Comparison of ENCODE assay signal across 8 cellular contexts in genomic region chr4:169311643-169312365, GRCh38. TPM values are rescaled to one million over a fixed set of nuclear protein-coding genes. Genes with fewer than 3 reads are reported as not detected.
A peak's percentile ranks its signal among the peaks of the same experiment; 100 is the strongest.
DNase-seq lines count a peak whose midpoint lies in the region; ATAC-seq and TF ChIP-seq lines count a peak whose summit lies in the region.

No MANE protein-coding gene starts in this region.

- peak overlapping the region; percentile 99 for H2AFZ ChIP-seq in neural progenitor cell (replicated peaks)

- H3K36me3 Mint-ChIP-seq in Caco-2 (ENCODE audit: insufficient read depth, unreplicated experiment) (no peaks in the 10 kb centered on the region), neural progenitor cell (no peaks in the 10 kb centered on the region)

- H3K4me2 ChIP-seq in neural progenitor cell, result no peak overlapping the region

- H3K4me3 Mint-ChIP-seq in Caco-2 (ENCODE audit: unreplicated experiment) (no peak overlapping the region), neural progenitor cell (no peak overlapping the region)

- H3K36me3 ChIP-seq in Caco-2 (ENCODE audit: control insufficient read depth, insufficient read depth, low read length) (no peaks in the 10 kb centered on the region), neural progenitor cell (no peaks in the 10 kb centered on the region)

- no peaks in the 10 kb centered on the region for H3K79me2 ChIP-seq in neural progenitor cell (ENCODE audit: low read depth)

- H3K27me3 Mint-ChIP-seq in Caco-2 (ENCODE audit: insufficient read depth, unreplicated experiment) (no peaks in the 10 kb centered on the region), neural progenitor cell (ENCODE audit: insufficient read depth, low read depth) (peaks cover 4% of the 10 kb centered on the region)

- no peak overlapping the region for H3K4me3 ChIP-seq in Caco-2 (ENCODE audit: low read depth, low read length)
- no peak overlapping the region for H3K4me3 ChIP-seq in fibroblast of mammary gland (ENCODE audit: control insufficient read depth, low read depth, low read length)
- no peak overlapping the region for H3K4me3 ChIP-seq in neural progenitor cell

- H3K4me1 ChIP-seq in Caco-2 (peaks cover 26% of the 10 kb centered on the region), neural progenitor cell (no peaks in the 10 kb centered on the region)

- H3F3A ChIP-seq in neural progenitor cell (ENCODE audit: low read depth), result peaks cover 3% of the 10 kb centered on the region

- H3K9me3 Mint-ChIP-seq in Caco-2 (ENCODE audit: unreplicated experiment) (no peaks in the 10 kb centered on the region), neural progenitor cell (peaks cover 3% of the 10 kb centered on the region)

- POLR2A ChIA-PET in Caco-2 (lab: Charles Lee), result no interaction called here

- CTCF ChIA-PET in Caco-2 (lab: Charles Lee), result interaction anchor here (0.7 to 1.1 kb wide), 2 partner anchors 301 to 900 kb away, joined by 3 read pairs; partner anchors contain the start of gene CBR4

- no peaks in the 10 kb centered on the region for H4K20me1 ChIP-seq in neural progenitor cell (ENCODE audit: low read depth)

- H3K27ac Mint-ChIP-seq in Caco-2 (ENCODE audit: unreplicated experiment), result no peak overlapping the region
- peak overlapping the region; percentile 72 for H3K27ac Mint-ChIP-seq in neural progenitor cell

- ATAC-seq in GM19328 (IDR thresholded peaks at IDR 0.05; ENCODE audit: unreplicated experiment) (peak; percentile 62), HG03520 (IDR thresholded peaks at IDR 0.05; ENCODE audit: unreplicated experiment) (peak; percentile 86)

- H3K27me3 ChIP-seq in Caco-2 (replicated peaks; ENCODE audit: control insufficient read depth, insufficient read depth, low read length) (no peaks in the 10 kb centered on the region), neural progenitor cell (no peaks in the 10 kb centered on the region)

- H3K9ac ChIP-seq in neural progenitor cell, result no peak overlapping the region

- H3K4me1 Mint-ChIP-seq in Caco-2 (ENCODE audit: low read depth, unreplicated experiment) (peaks cover 14% of the 10 kb centered on the region), neural progenitor cell (peaks cover 16% of the 10 kb centered on the region)

- peak; percentile 50 to 69 for DNase-seq in Caco-2
- peak; percentile 37 for DNase-seq in SHP77 treated with DMSO at 0.1 percent for 48 hours (lab: John Stamatoyannopoulos, UW)
- DNase-seq in fibroblast of mammary gland (ENCODE audit: low read depth), result peak; percentile 68
- DNase-seq in neural progenitor cell (ENCODE audit: low spot score), result peak; percentile 81
- no peak for DNase-seq in mesenteric fat pad (ENCODE audit: low spot score)
- no peak for DNase-seq in cortex of kidney (lab: John Stamatoyannopoulos, UW)

- 0 out of 2 replicates have a peak, but pooled peaks cover 2% of the 10 kb centered on the region for H3K9me3 ChIP-seq in Caco-2
- no peaks in the 10 kb centered on the region for H3K9me3 ChIP-seq in neural progenitor cell (ENCODE audit: low read depth)

- TF ChIP-seq CTCF in Caco-2 (IDR thresholded peaks at IDR 0.05; ENCODE audit: insufficient read depth in 1 of 2, low read depth in 1 of 2, low read length in 1 of 2, severe bottlenecking in 1 of 2, unreplicated experiment in 1 of 2) (peak; percentile 35 to 44), fibroblast of mammary gland (conservative IDR thresholded peaks at IDR 0.05; ENCODE audit: control insufficient read depth, insufficient read depth, low read depth, low read length) (peak; percentile 65), neural progenitor cell (IDR thresholded peaks at IDR 0.05) (peak; percentile 65)

- intact Hi-C loops in Caco-2 (cut with micrococcal nuclease; ENCODE audit: unreplicated experiment), result no loop called here

- BruUV-seq in Caco-2 (replicated peaks; lab: Mats Ljungman, UMichigan), result no TSS peak

- H3K27ac ChIP-seq in neural progenitor cell, result no peak overlapping the region

RNA-seq across cellular contexts. Expression of gene SH3RF1, which starts 41.0 kb away (rescaled TPM):
- 25.1 and 28.1 TPM in 2 replicates for total RNA-seq in Caco-2 (2022)
- 14.1 and 17.1 TPM in 2 replicates for total RNA-seq in neural progenitor cell (ENCODE audit: low replicate concordance)
- total RNA-seq in mesenteric fat pad, result 30.3 TPM

Comparison
In these comparisons a context has a peak if more than half of its experiments do, and no peak if none do; other contexts are left out.
1. DNase-seq: peak in Caco-2 (2 of 2), SHP77 treated with DMSO at 0.1 percent for 48 hours (single experiment), fibroblast of mammary gland (single experiment) and neural progenitor cell (single experiment); none in mesenteric fat pad (single experiment) and cortex of kidney (single experiment).
2. Peak in every context shown above with its lines, with median percentiles within 50 percentile points of each other: CTCF ChIP-seq.